In genomic region chr2:216351172-216351925, GRCh38 we compare ENCODE assay signal across 23 cellular contexts. TPM values are rescaled to one million over a fixed set of nuclear protein-coding genes. Genes with fewer than 3 reads are reported as not detected.
DNase-seq lines count a peak whose midpoint lies in the region; ATAC-seq, FAIRE-seq and TF ChIP-seq lines count a peak whose summit lies in the region.
"Had no signal": no experiment of that assay in that cellular context is flagged by ENCODE, and none has a peak within 500 bp of the region (broad histone marks: within the 10 kb centered on the region; RNA-seq: fewer than 3 reads in every experiment).

No MANE protein-coding gene starts in this region.

- H3K27ac Mint-ChIP-seq in CD4-positive, alpha-beta T cell: peak overlapping the region; percentile 85
- H3K27ac Mint-ChIP-seq in central memory CD8-positive, alpha-beta T cell (ENCODE audit: low read depth): peak overlapping the region; percentile 85
- H3K27ac Mint-ChIP-seq: activated naive CD4-positive, alpha-beta T cell treated with anti-CD3 and anti-CD28 coated beads for 36 hours had no signal

- no peak for ATAC-seq in CD4-positive, alpha-beta T cell (ENCODE audit: poor library complexity)
- no peak for ATAC-seq in central memory CD8-positive, alpha-beta T cell (replicated peaks; ENCODE audit: extremely low read depth, poor library complexity, severe bottlenecking)
- no peak for ATAC-seq in HG02623 (IDR thresholded peaks at IDR 0.05; ENCODE audit: unreplicated experiment)
- ATAC-seq in GM18511 (IDR thresholded peaks at IDR 0.05; ENCODE audit: unreplicated experiment): no peak
- ATAC-seq: body of pancreas had no signal

- H3K79me1 ChIP-seq in mesenchymal stem cell (replicated peaks; ENCODE audit: low read length, poor library complexity, severe bottlenecking): no peaks in the 10 kb centered on the region

- H3K4me2 ChIP-seq in mesenchymal stem cell (ENCODE audit: low read length, poor library complexity, severe bottlenecking): no peak overlapping the region

- no peak overlapping the region for H2AK5ac ChIP-seq in mesenchymal stem cell (ENCODE audit: low read length, severe bottlenecking)

- no peaks in the 10 kb centered on the region for H3K9me3 Mint-ChIP-seq in CD4-positive, alpha-beta T cell
- peaks cover 5% of the 10 kb centered on the region for H3K9me3 Mint-ChIP-seq in central memory CD8-positive, alpha-beta T cell
- H3K9me3 Mint-ChIP-seq: activated naive CD4-positive, alpha-beta T cell treated with anti-CD3 and anti-CD28 coated beads for 36 hours had no signal

- H4K91ac ChIP-seq in mesenchymal stem cell (ENCODE audit: low read length): no peak overlapping the region

- H3K36me3 Mint-ChIP-seq in CD4-positive, alpha-beta T cell (ENCODE audit: low read depth): no peaks in the 10 kb centered on the region
- H3K36me3 Mint-ChIP-seq in central memory CD8-positive, alpha-beta T cell (ENCODE audit: insufficient read depth): peaks cover 9% of the 10 kb centered on the region

- intact Hi-C loops in CD4-positive, alpha-beta T cell (cut with DNase I, micrococcal nuclease): loop anchor here in 1 of 2 experiments (5.0 kb wide), 1 partner anchor 61 kb away; the partner anchor contains the start of gene SMARCAL1

- no peak overlapping the region for H4K8ac ChIP-seq in mesenchymal stem cell (ENCODE audit: low read length)

- POLR2A ChIA-PET in CD4-positive, alpha-beta T cell (lab: Charles Lee): no interaction called here

- CTCF ChIA-PET in CD4-positive, alpha-beta T cell (lab: Charles Lee): interaction anchor here (0.9 kb wide), 1 partner anchor 13 kb away, joined by 3 read pairs; no protein-coding TSS in a partner anchor

- H2BK5ac ChIP-seq in mesenchymal stem cell (ENCODE audit: low read depth, low read length, poor library complexity, severe bottlenecking): no peak overlapping the region

- H3K4me3 Mint-ChIP-seq in CD4-positive, alpha-beta T cell: peak overlapping the region; percentile 12
- peak overlapping the region; percentile 74 for H3K4me3 Mint-ChIP-seq in central memory CD8-positive, alpha-beta T cell
- H3K4me3 Mint-ChIP-seq: activated naive CD4-positive, alpha-beta T cell treated with anti-CD3 and anti-CD28 coated beads for 36 hours had no signal

- H2BK15ac ChIP-seq in mesenchymal stem cell (ENCODE audit: low read depth, poor library complexity, severe bottlenecking): no peak overlapping the region

- peak; percentile 23 for FAIRE-seq in HTR-8/SVneo (lab: Jason Lieb, UNC)
- FAIRE-seq: GM12891 had no signal

- no peak overlapping the region for H3K23ac ChIP-seq in mesenchymal stem cell (ENCODE audit: low read length in 2 of 2)

- no peaks in the 10 kb centered on the region for H3K9me3 ChIP-seq in CD4-positive, alpha-beta T cell (ENCODE audit: control insufficient read depth, low read length)
- H3K9me3 ChIP-seq in mesenchymal stem cell (ENCODE audit: control insufficient read depth, low read length): no peaks in the 10 kb centered on the region
- H3K9me3 ChIP-seq: body of pancreas, right atrium auricular region, stomach, tibial nerve had no signal

- H3K4me1 Mint-ChIP-seq in CD4-positive, alpha-beta T cell (ENCODE audit: low read depth): peaks cover 87% of the 10 kb centered on the region
- H3K4me1 Mint-ChIP-seq in central memory CD8-positive, alpha-beta T cell: peaks cover 74% of the 10 kb centered on the region

- no peaks in the 10 kb centered on the region for H3K27me3 ChIP-seq in CD4-positive, alpha-beta T cell (ENCODE audit: control insufficient read depth, insufficient read depth, low read length)
- no peaks in the 10 kb centered on the region for H3K27me3 ChIP-seq in mesenchymal stem cell (ENCODE audit: control insufficient read depth in 1 of 2, insufficient read depth in 1 of 2, low read length in 2 of 2)
- H3K27me3 ChIP-seq: body of pancreas, right atrium auricular region, tibial nerve had no signal

- no peak overlapping the region for H3K9ac ChIP-seq in mesenchymal stem cell (ENCODE audit: low read length)

- no peaks in the 10 kb centered on the region for H3K36me3 ChIP-seq in mesenchymal stem cell (ENCODE audit: control insufficient read depth in 1 of 2, insufficient read depth in 2 of 2, low read depth in 1 of 2, low read length in 2 of 2)
- H3K36me3 ChIP-seq: right atrium auricular region, stomach, tibial nerve had no signal

- no peak overlapping the region for H3K4ac ChIP-seq in mesenchymal stem cell (ENCODE audit: low read depth in 1 of 2, low read length in 2 of 2)

- H3K4me3 ChIP-seq in mesenchymal stem cell (ENCODE audit: insufficient read depth in 1 of 2, low read depth in 1 of 2, low read length in 2 of 2): no peak overlapping the region
- H3K4me3 ChIP-seq: body of pancreas, right atrium auricular region, stomach, tibial nerve had no signal

- H3K18ac ChIP-seq in mesenchymal stem cell (ENCODE audit: low read depth in 1 of 2, low read length in 2 of 2): no peak overlapping the region

- H3K27me3 Mint-ChIP-seq in CD4-positive, alpha-beta T cell: no peaks in the 10 kb centered on the region
- H3K27me3 Mint-ChIP-seq in central memory CD8-positive, alpha-beta T cell: no peaks in the 10 kb centered on the region
- H3K27me3 Mint-ChIP-seq: T-helper 17 cell had no signal

- no peak overlapping the region for H3K27ac ChIP-seq in CD4-positive, alpha-beta T cell (ENCODE audit: low read depth, low read length)
- H3K27ac ChIP-seq in mesenchymal stem cell (ENCODE audit: low read length, poor library complexity, severe bottlenecking): no peak overlapping the region
- H3K27ac ChIP-seq: body of pancreas, right atrium auricular region, tibial nerve, VCaP had no signal

- TF ChIP-seq CTCF in CD4-positive, alpha-beta T cell (IDR thresholded peaks at IDR 0.05): no peak

- no peak overlapping the region for H2BK120ac ChIP-seq in mesenchymal stem cell (ENCODE audit: low read depth, low read length)

- peaks cover 8% of the 10 kb centered on the region for H3K4me1 ChIP-seq in mesenchymal stem cell (ENCODE audit: control insufficient read depth, insufficient read depth, low read depth, low read length)
- H3K4me1 ChIP-seq: body of pancreas, stomach, tibial nerve had no signal

- WGBS in mesenchymal stem cell: 41% methylated on average over 5 of the region's 5 CpGs

- H2BK12ac ChIP-seq in mesenchymal stem cell (ENCODE audit: low read length in 2 of 2): no peak overlapping the region

- no peak for DNase-seq in CD4-positive, alpha-beta T cell
- DNase-seq in HTR-8/SVneo (ENCODE audit: insufficient read length, low spot score) (no peak), mesenchymal stem cell (peak; percentile 76), OCI-M2 (lab: John Stamatoyannopoulos, UW; ENCODE audit: unreplicated experiment) (no peak), retina (no peak)
- no peak for DNase-seq in central memory CD8-positive, alpha-beta T cell (ENCODE audit: low spot score in 2 of 2)
- DNase-seq: activated CD4-positive, alpha-beta T cell treated with anti-CD3 and anti-CD28 coated beads, Interleukin-2, amount 50 U/mL, for 48 hours; body of pancreas; COR-L47; effector CD8-positive, alpha-beta T cell; NCI-H2081 treated with DMSO at 0.1 percent for 48 hours; stimulated activated CD4-positive, alpha-beta T cell treated with anti-CD3 and anti-CD28 coated beads, Interleukin-12 subunit alpha, Interleukin-12 subunit beta, amount 100 ng/mL, for 4 hours; stomach; T-helper 17 cell had no signal

- no peak overlapping the region for H3K14ac ChIP-seq in mesenchymal stem cell (ENCODE audit: low read length in 2 of 2)

- no peak overlapping the region for H2AFZ ChIP-seq in mesenchymal stem cell (ENCODE audit: low read depth, low read length)

RNA-seq across cellular contexts. Expression of gene MARCHF4, which starts 20.9 kb away (rescaled TPM):
- total RNA-seq in CD4-positive, alpha-beta T cell: not detected
- 2.3 TPM for polyA plus RNA-seq in mesenchymal stem cell (2013, experiment 1 of 2)
- polyA plus RNA-seq in mesenchymal stem cell (2013, experiment 2 of 2): 2.3 TPM
- total RNA-seq: activated naive CD4-positive, alpha-beta T cell treated with anti-CD3 and anti-CD28 coated beads for 36 hours; SK-MEL-5; T-helper 17 cell; tibial nerve had no signal
- polyA plus RNA-seq: esophagus had no signal
